Comparison of ENCODE assay signal across 14 cellular contexts in genomic region chr15:83204697-83205096, GRCh38. TPM values are rescaled to one million over a fixed set of nuclear protein-coding genes. Genes with fewer than 3 reads are reported as not detected.
A peak's percentile ranks its signal among the peaks of the same experiment; 100 is the strongest.
DNase-seq lines count a peak whose midpoint lies in the region; ATAC-seq and TF ChIP-seq lines count a peak whose summit lies in the region.
"Had no signal": no experiment of that assay in that cellular context is flagged by ENCODE, and none has a peak within 500 bp of the region (broad histone marks: within the 10 kb centered on the region; RNA-seq: fewer than 3 reads in every experiment).

No MANE protein-coding gene starts in this region.

- peaks cover 74% of the 10 kb centered on the region for H3K79me2 ChIP-seq in neural cell (replicated peaks; ENCODE audit: insufficient read depth, low read length)

- H4K20me1 ChIP-seq in neural cell (ENCODE audit: insufficient read depth): peaks cover 16% of the 10 kb centered on the region

- TF ChIP-seq RAD21 in neural cell (conservative IDR thresholded peaks at IDR 0.05): no peak

- no peaks in the 10 kb centered on the region for H3K9me3 ChIP-seq in NT2/D1 (ENCODE audit: insufficient read depth, low read length)
- H3K9me3 ChIP-seq in ectodermal cell (ENCODE audit: control insufficient read depth, low read length): no peaks in the 10 kb centered on the region
- no peaks in the 10 kb centered on the region for H3K9me3 ChIP-seq in neural cell (ENCODE audit: low read length)
- no peaks in the 10 kb centered on the region for H3K9me3 ChIP-seq in tibial nerve
- H3K9me3 ChIP-seq: lower lobe of right lung, ovary had no signal

- peak overlapping the region; percentile 92 for H3K4me2 ChIP-seq in neural cell (ENCODE audit: low read length)

- H3K9ac ChIP-seq in NT2/D1 (ENCODE audit: insufficient read length, low read depth): no peak overlapping the region
- peak overlapping the region; percentile 15 for H3K9ac ChIP-seq in neural cell (ENCODE audit: low read length)

- TF ChIP-seq CTCF in neural cell (IDR thresholded peaks at IDR 0.05; ENCODE audit: poor library complexity, severe bottlenecking) (no peak), tibial nerve (IDR thresholded peaks at IDR 0.05) (no peak)

- peaks cover 6% of the 10 kb centered on the region for H3K36me3 ChIP-seq in NT2/D1 (ENCODE audit: insufficient read depth, insufficient read length, low read length)
- H3K36me3 ChIP-seq in ectodermal cell (ENCODE audit: control insufficient read depth, insufficient read depth, low read length): no peaks in the 10 kb centered on the region
- H3K36me3 ChIP-seq in neural cell (ENCODE audit: insufficient read depth, low read length): no peaks in the 10 kb centered on the region
- no peaks in the 10 kb centered on the region for H3K36me3 ChIP-seq in tibial nerve
- H3K36me3 ChIP-seq: lower lobe of right lung, ovary had no signal

- H2AFZ ChIP-seq in neural cell (ENCODE audit: low read depth, low read length): no peak overlapping the region

- no peak for TF ChIP-seq POLR2A in tibial nerve (IDR thresholded peaks at IDR 0.05)

- no peak overlapping the region for H3K4me3 ChIP-seq in NT2/D1 (ENCODE audit: insufficient read length, low read depth)
- peak overlapping the region; percentile 85 for H3K4me3 ChIP-seq in ectodermal cell (ENCODE audit: insufficient read depth, low read depth, low read length)
- peak overlapping the region; percentile 86 for H3K4me3 ChIP-seq in neural cell (ENCODE audit: low read length)
- no peak overlapping the region for H3K4me3 ChIP-seq in tibial nerve
- H3K4me3 ChIP-seq: lower lobe of right lung, ovary had no signal

- no peak for TF ChIP-seq EP300 in neural cell (conservative IDR thresholded peaks at IDR 0.05; ENCODE audit: poor library complexity, severe bottlenecking)
- TF ChIP-seq EP300 in tibial nerve (IDR thresholded peaks at IDR 0.05): no peak

- no peaks in the 10 kb centered on the region for H3F3A ChIP-seq in neural cell (ENCODE audit: insufficient read depth, low read length, poor library complexity, severe bottlenecking)

- WGBS in ectodermal cell, 2 experiments: 65% methylated on average over 3 of the region's 3 CpGs
- 70 to 72% methylated on average over 3 of the region's 3 CpGs for WGBS in tibial nerve, 2 donors

- H3K27ac ChIP-seq in ectodermal cell (ENCODE audit: insufficient read depth, low read depth, low read length, poor library complexity, severe bottlenecking) (no peak overlapping the region), neural cell (ENCODE audit: low read length) (no peak overlapping the region), tibial nerve (no peak overlapping the region)
- H3K27ac ChIP-seq: lower lobe of right lung, ovary had no signal

- ATAC-seq in GM19467 (IDR thresholded peaks at IDR 0.05; ENCODE audit: unreplicated experiment): no peak
- ATAC-seq: lower lobe of right lung had no signal

- no peaks in the 10 kb centered on the region for H3K27me3 ChIP-seq in NT2/D1 (ENCODE audit: insufficient read depth, insufficient read length)
- H3K27me3 ChIP-seq in ectodermal cell (ENCODE audit: control insufficient read depth, insufficient read depth, low read length, poor library complexity, severe bottlenecking): no peaks in the 10 kb centered on the region
- no peaks in the 10 kb centered on the region for H3K27me3 ChIP-seq in neural cell (ENCODE audit: insufficient read depth, low read depth, low read length)
- H3K27me3 ChIP-seq in tibial nerve: no peaks in the 10 kb centered on the region
- H3K27me3 ChIP-seq: ovary had no signal

- H3K9me2 ChIP-seq in neural cell (ENCODE audit: insufficient read depth, low read length): no peaks in the 10 kb centered on the region

- peaks cover 1% of the 10 kb centered on the region for H3K4me1 ChIP-seq in NT2/D1 (ENCODE audit: insufficient read depth, insufficient read length)
- H3K4me1 ChIP-seq in ectodermal cell (ENCODE audit: control insufficient read depth, insufficient read depth, low read length): peaks cover 15% of the 10 kb centered on the region
- peaks cover 0 to 63% (median 8%) of the 10 kb centered on the region in 4 donors for H3K4me1 ChIP-seq in tibial nerve

- peak; percentile 18 for DNase-seq in ELF-1 (ENCODE audit: low read depth, low spot score)
- DNase-seq in NT2/D1 (ENCODE audit: low read depth, low spot score): peak; percentile 13
- no peak for DNase-seq in stimulated activated CD4-positive, alpha-beta T cell treated with anti-CD3 and anti-CD28 coated beads, Interleukin-2, amount 100 ng/mL, for 48 hours
- no peak for DNase-seq in SK-N-DZ (ENCODE audit: low spot score)
- DNase-seq in tibial nerve (ENCODE audit: low spot score in 2 of 2): no peak
- DNase-seq: activated CD4-positive, alpha-beta T cell treated with anti-CD3 and anti-CD28 coated beads, Interleukin-2, amount 50 U/mL, for 1 hour; KG1; lower lobe of right lung; NCI-H1436; ovary; trophoblast cell had no signal

TF ChIP-seq in neural cell, 6 proteins besides CTCF, POLR2A, EP300 and RAD21:
- TF ChIP-seq TAF1 (IDR thresholded peaks at IDR 0.05; ENCODE audit: low read depth): no peak
- TF ChIP-seq POLR2AphosphoS5 (IDR thresholded peaks at IDR 0.05): no peak
- no peak for TF ChIP-seq MXI1 (conservative IDR thresholded peaks at IDR 0.05; ENCODE audit: poor library complexity, severe bottlenecking)
- no peak for TF ChIP-seq EZH2 (IDR thresholded peaks at IDR 0.05; ENCODE audit: borderline replicate concordance, insufficient read depth, low read length, poor library complexity, severe bottlenecking)
- TF ChIP-seq REST (IDR thresholded peaks at IDR 0.05; ENCODE audit: borderline replicate concordance): no peak
- TF ChIP-seq SMC3 (conservative IDR thresholded peaks at IDR 0.05; ENCODE audit: poor library complexity): no peak
TF ChIP-seq in neural cell: peak in this region for 0.

RNA-seq across cellular contexts. Expression of gene HDGFL3, which starts 2.9 kb away (rescaled TPM):
- polyA plus RNA-seq in ectodermal cell (2013, experiment 1 of 4): 108 TPM
- 84.3 TPM for polyA plus RNA-seq in ectodermal cell (2013, experiment 2 of 4)
- polyA plus RNA-seq in ectodermal cell (2013, experiment 3 of 4): 67.6 TPM
- polyA plus RNA-seq in ectodermal cell (2013, experiment 4 of 4): 70.0 TPM
- polyA plus RNA-seq in neural cell: 251 and 339 TPM in 2 replicates
- 276 and 410 TPM in 2 replicates for polyA minus RNA-seq in neural cell
- 64.2 and 89.8 TPM in 2 replicates for polyA plus RNA-seq in SK-N-DZ (2014; cell fraction: cytosol; rRNA removed)
- 34.3 and 57.3 TPM in 2 replicates for polyA plus RNA-seq in SK-N-DZ (2014; cell fraction: nucleus; rRNA removed)
- 10 to 100 TPM; 25.6 to 54.8 (median 43.4) TPM for total RNA-seq in tibial nerve

Comparison
In these comparisons a context has a peak if more than half of its experiments do, and no peak if none do; other contexts are left out.
1. DNase-seq: peak in ELF-1 (single experiment) and NT2/D1 (single experiment); none in stimulated activated CD4-positive, alpha-beta T cell treated with anti-CD3 and anti-CD28 coated beads, Interleukin-2, amount 100 ng/mL, for 48 hours (0 of 2), SK-N-DZ (single experiment) and tibial nerve (0 of 2).
2. H3K4me3 ChIP-seq: peak in ectodermal cell (single experiment) and neural cell (single experiment); none in NT2/D1 (single experiment) and tibial nerve (0 of 4).